1 cellular context compared by ENCODE assay signal in genomic region chr4:94665500-94666398, GRCh38.
TF ChIP-seq lines count a peak whose summit lies in the region.

No MANE protein-coding gene starts in this region.

TF ChIP-seq in HepG2, 621 proteins besides CTCF, POLR2A, EP300 and RAD21 (continued from another document):
- no peak for TF ChIP-seq ZBTB4 (CRISPR knock-in tag; IDR thresholded peaks at IDR 0.05; ENCODE audit: borderline replicate concordance)
- TF ChIP-seq TARDBP (CRISPR knock-in tag; IDR thresholded peaks at IDR 0.05), result no peak
- no peak for TF ChIP-seq FOXP4 (CRISPR knock-in tag; IDR thresholded peaks at IDR 0.05)
- TF ChIP-seq ZHX2 (IDR thresholded peaks at IDR 0.05; ENCODE audit: low read depth), result no peak
- no peak for TF ChIP-seq ZHX2 (CRISPR knock-in tag; IDR thresholded peaks at IDR 0.05; ENCODE audit: borderline replicate concordance)
- no peak for TF ChIP-seq CREB3 (CRISPR knock-in tag; IDR thresholded peaks at IDR 0.05)
- no peak for TF ChIP-seq GTF3A (CRISPR knock-in tag; conservative IDR thresholded peaks at IDR 0.05)
- no peak for TF ChIP-seq TEAD2 (CRISPR knock-in tag; IDR thresholded peaks at IDR 0.05)
- TF ChIP-seq ZMAT5 (CRISPR knock-in tag; IDR thresholded peaks at IDR 0.05; ENCODE audit: borderline replicate concordance, low read depth), result no peak
- TF ChIP-seq ZFP90 (CRISPR knock-in tag; IDR thresholded peaks at IDR 0.05; ENCODE audit: borderline replicate concordance), result no peak
- no peak for TF ChIP-seq NFAT5 (CRISPR knock-in tag; IDR thresholded peaks at IDR 0.05)
- TF ChIP-seq NCOA5 (CRISPR knock-in tag; IDR thresholded peaks at IDR 0.05), result no peak
- no peak for TF ChIP-seq ZBTB33 (CRISPR knock-in tag; IDR thresholded peaks at IDR 0.05)
- TF ChIP-seq BORCS8-MEF2B (CRISPR knock-in tag; IDR thresholded peaks at IDR 0.05), result no peak
- TF ChIP-seq ELK4 (CRISPR knock-in tag; IDR thresholded peaks at IDR 0.05; ENCODE audit: borderline replicate concordance), result no peak
- no peak for TF ChIP-seq ZNF720 (CRISPR knock-in tag; IDR thresholded peaks at IDR 0.05)
- TF ChIP-seq POGZ (CRISPR knock-in tag; IDR thresholded peaks at IDR 0.05), result no peak
